Comparison of ENCODE assay signal across 15 cellular contexts in the genomic region with DNA sequence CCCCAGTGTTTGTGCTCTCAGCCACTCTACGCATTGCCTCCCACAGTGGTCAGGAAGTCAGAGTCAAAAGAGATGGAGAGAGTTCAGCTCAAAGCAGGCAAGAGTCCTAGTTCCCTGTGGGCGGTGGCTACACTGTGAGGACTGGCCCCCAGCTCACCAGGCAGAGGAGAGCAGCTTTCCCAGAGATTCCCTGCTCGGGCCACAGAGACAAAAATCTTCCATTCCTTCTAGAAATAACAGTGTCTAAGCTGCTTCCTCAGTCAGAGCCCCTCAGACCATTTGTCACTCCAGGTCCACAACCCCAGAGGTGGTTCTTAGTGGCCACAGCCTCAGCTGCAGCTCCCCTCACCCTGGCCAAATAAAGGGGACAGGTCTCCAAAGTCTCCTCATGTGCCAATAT.
DNase-seq lines count a peak whose midpoint lies in the region; ATAC-seq and TF ChIP-seq lines count a peak whose summit lies in the region.
"Had no signal": no experiment of that assay in that cellular context is flagged by ENCODE, and none has a peak within 500 bp of the region (broad histone marks: within the 10 kb centered on the region; RNA-seq: fewer than 3 reads in every experiment).

No MANE protein-coding gene starts in this region.

- in situ Hi-C loops in GM13977 (cut with MboI; ENCODE audit: low pct_unique_long_range_greater_than_20kb, low sequenced_read_pairs, unreplicated experiment), result no loop called here

- no peak for ATAC-seq in GM21515 (IDR thresholded peaks at IDR 0.05; ENCODE audit: unreplicated experiment)

- H3K9me3 ChIP-seq in endodermal cell (ENCODE audit: control insufficient read depth, low read length), result no peaks in the 10 kb centered on the region
- H3K9me3 ChIP-seq: BLaER1 had no signal

- no peaks in the 10 kb centered on the region for H3K27me3 Mint-ChIP-seq in activated CD4-positive, alpha-beta T cell treated with anti-CD3 and anti-CD28 coated beads, Interleukin-2, amount 10 ng/mL, durations not matched to agents 24 days and 14 days
- peaks cover 33% of the 10 kb centered on the region for H3K27me3 Mint-ChIP-seq in endodermal cell (ENCODE audit: insufficient read depth)
- H3K27me3 Mint-ChIP-seq in osteocyte (ENCODE audit: unreplicated experiment), result no peaks in the 10 kb centered on the region

- no peak overlapping the region for H3K9ac ChIP-seq in endodermal cell (ENCODE audit: extremely low read depth, low read length, poor library complexity, severe bottlenecking)
- H3K9ac ChIP-seq: BLaER1 had no signal

- H3K4me3 ChIP-seq in H7 (ENCODE audit: insufficient read depth, low read depth, low read length) (no peak overlapping the region), endodermal cell (ENCODE audit: low read length) (no peak overlapping the region)
- H3K4me3 ChIP-seq: BLaER1 had no signal

- H3K4me1 Mint-ChIP-seq in activated CD4-positive, alpha-beta T cell treated with anti-CD3 and anti-CD28 coated beads, Interleukin-2, amount 10 ng/mL, durations not matched to agents 24 days and 14 days, result no peaks in the 10 kb centered on the region
- H3K4me1 Mint-ChIP-seq in endodermal cell (no peaks in the 10 kb centered on the region), osteocyte (ENCODE audit: unreplicated experiment) (no peaks in the 10 kb centered on the region)
- H3K4me1 Mint-ChIP-seq: CD4-positive, alpha-beta memory T cell; H9 had no signal

- H3K36me3 Mint-ChIP-seq in activated CD4-positive, alpha-beta T cell treated with anti-CD3 and anti-CD28 coated beads, Interleukin-2, amount 10 ng/mL, durations not matched to agents 24 days and 14 days (ENCODE audit: low read depth), result no peaks in the 10 kb centered on the region
- H3K36me3 Mint-ChIP-seq in endodermal cell (ENCODE audit: low read depth), result no peaks in the 10 kb centered on the region
- no peaks in the 10 kb centered on the region for H3K36me3 Mint-ChIP-seq in osteocyte (ENCODE audit: unreplicated experiment)
- H3K36me3 Mint-ChIP-seq: CD14-positive monocyte; CD4-positive, alpha-beta memory T cell had no signal

- peak; percentile 37 for DNase-seq in activated CD4-positive, alpha-beta T cell treated with anti-CD3 and anti-CD28 coated beads, Interleukin-2, amount 10 ng/mL, durations not matched to agents 24 days and 14 days
- DNase-seq in activated CD4-positive, alpha-beta T cell treated with anti-CD3 and anti-CD28 coated beads, Interleukin-2, amount 50 U/mL, for 48 hours, result no peak
- DNase-seq in H7 (peak; percentile 33), endodermal cell (peak; percentile 38), osteocyte (ENCODE audit: extremely low spot score, unreplicated experiment) (peak; percentile 65), GM13977 (ENCODE audit: low spot score) (no peak)
- DNase-seq: 8988T; CD4-positive, alpha-beta memory T cell; DMS153; GDM1; GOT3; H9 had no signal

- H3K4me1 ChIP-seq in endodermal cell (ENCODE audit: control insufficient read depth, insufficient read depth, low read length), result no peaks in the 10 kb centered on the region
- H3K4me1 ChIP-seq: BLaER1 had no signal

- no peak overlapping the region for H3K4me3 Mint-ChIP-seq in activated CD4-positive, alpha-beta T cell treated with anti-CD3 and anti-CD28 coated beads, Interleukin-2, amount 10 ng/mL, durations not matched to agents 24 days and 14 days
- H3K4me3 Mint-ChIP-seq in endodermal cell (no peak overlapping the region), osteocyte (ENCODE audit: unreplicated experiment) (no peak overlapping the region)
- H3K4me3 Mint-ChIP-seq: CD14-positive monocyte; CD4-positive, alpha-beta memory T cell; H9 had no signal

- TF ChIP-seq CTCF in endodermal cell (conservative IDR thresholded peaks at IDR 0.05) (no peak), osteocyte (IDR thresholded peaks at IDR 0.05) (no peak), GM13977 (IDR thresholded peaks at IDR 0.05; ENCODE audit: extremely low read depth, insufficient read depth, missing control alignments) (no peak)

- no peaks in the 10 kb centered on the region for H3K9me3 Mint-ChIP-seq in activated CD4-positive, alpha-beta T cell treated with anti-CD3 and anti-CD28 coated beads, Interleukin-2, amount 10 ng/mL, durations not matched to agents 24 days and 14 days
- H3K9me3 Mint-ChIP-seq in endodermal cell, result no peaks in the 10 kb centered on the region
- no peaks in the 10 kb centered on the region for H3K9me3 Mint-ChIP-seq in osteocyte (ENCODE audit: unreplicated experiment)
- H3K9me3 Mint-ChIP-seq: CD4-positive, alpha-beta memory T cell; H9 had no signal

- H3K27me3 ChIP-seq in H7 (ENCODE audit: control insufficient read depth, insufficient read depth, low read length), result no peaks in the 10 kb centered on the region; the same call in 1 of the 2 replicates
- no peaks in the 10 kb centered on the region for H3K27me3 ChIP-seq in endodermal cell (ENCODE audit: control insufficient read depth, insufficient read depth, low read length, poor library complexity, severe bottlenecking)
- H3K27me3 ChIP-seq: BLaER1 had no signal

- H3K27ac ChIP-seq in endodermal cell (ENCODE audit: low read depth, low read length), result no peak overlapping the region
- H3K27ac ChIP-seq: BLaER1 had no signal

- 80 to 93% methylated on average over 1 to 3 of the region's 3 CpGs for WGBS in endodermal cell (ENCODE audit: insufficient coverage in 1 of 2, insufficient read length in 1 of 2), 2 experiments

- intact Hi-C loops in activated CD4-positive, alpha-beta T cell treated with anti-CD3 and anti-CD28 coated beads, Interleukin-2, amount 10 ng/mL, durations not matched to agents 24 days and 14 days (cut with micrococcal nuclease), result no loop called here

- H3K36me3 ChIP-seq in H7 (replicated peaks; ENCODE audit: control insufficient read depth, insufficient read depth, low read length), result no peaks in the 10 kb centered on the region
- H3K36me3 ChIP-seq in endodermal cell (ENCODE audit: control insufficient read depth, insufficient read depth, low read length), result no peaks in the 10 kb centered on the region
- H3K36me3 ChIP-seq: BLaER1 had no signal

- no peak overlapping the region for H3K27ac Mint-ChIP-seq in activated CD4-positive, alpha-beta T cell treated with anti-CD3 and anti-CD28 coated beads, Interleukin-2, amount 10 ng/mL, durations not matched to agents 24 days and 14 days
- H3K27ac Mint-ChIP-seq in endodermal cell (no peak overlapping the region), osteocyte (ENCODE audit: unreplicated experiment) (no peak overlapping the region)
- H3K27ac Mint-ChIP-seq: CD4-positive, alpha-beta memory T cell; H9 had no signal

Comparison
In these comparisons a context has a peak if more than half of its experiments do, and no peak if none do; other contexts are left out.
1. DNase-seq: peak in activated CD4-positive, alpha-beta T cell treated with anti-CD3 and anti-CD28 coated beads, Interleukin-2, amount 10 ng/mL, durations not matched to agents 24 days and 14 days (single experiment), H7 (single experiment), endodermal cell (single experiment) and osteocyte (single experiment); none in activated CD4-positive, alpha-beta T cell treated with anti-CD3 and anti-CD28 coated beads, Interleukin-2, amount 50 U/mL, for 48 hours (0 of 2) and GM13977 (single experiment).